1 cellular context compared by ENCODE assay signal in the genomic region with DNA sequence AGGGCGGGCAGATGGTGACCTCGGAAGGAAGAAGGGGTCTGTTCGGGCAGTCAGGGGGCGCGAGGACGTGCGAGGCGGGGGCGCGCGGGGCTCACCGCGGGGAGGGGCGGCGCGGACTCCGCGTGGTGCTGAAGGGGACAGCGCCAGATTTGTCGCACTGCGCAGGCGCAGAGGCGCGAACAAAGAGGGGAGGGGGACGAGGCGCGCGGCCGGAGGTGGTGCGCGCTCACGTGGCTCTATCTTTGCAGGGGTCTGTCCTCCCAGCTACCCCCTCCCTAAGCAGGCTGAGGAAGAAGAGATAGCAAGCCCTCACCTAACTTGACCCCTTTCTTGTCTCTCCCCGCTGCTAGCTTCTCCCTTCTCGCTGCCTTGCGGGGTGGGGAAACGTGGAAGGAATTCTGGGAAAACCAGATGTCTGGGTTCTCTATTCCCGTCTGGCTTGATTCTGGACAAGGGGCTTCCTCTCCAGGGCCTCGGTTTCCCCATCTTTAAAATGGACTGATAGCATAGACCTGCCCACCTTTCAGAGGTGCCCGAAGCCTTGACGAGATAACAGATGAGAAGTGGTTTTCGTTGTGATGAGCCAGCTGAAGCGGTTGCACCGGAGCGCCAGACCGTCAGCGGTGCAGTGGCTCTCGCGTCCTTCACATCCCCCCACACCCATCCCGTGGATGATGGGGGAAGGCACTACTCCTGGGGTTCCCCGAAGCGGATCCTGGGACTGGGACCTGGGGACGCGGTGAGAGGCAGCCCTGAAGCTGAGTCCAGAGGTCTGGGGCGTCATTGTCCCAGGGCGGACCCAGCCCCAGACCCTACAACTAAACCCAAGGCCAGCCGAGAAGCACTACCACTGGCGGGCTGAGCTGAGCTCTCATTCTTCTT.
TF ChIP-seq lines count a peak whose summit lies in the region.

No MANE protein-coding gene starts in this region.

TF ChIP-seq in HCT116, 20 proteins besides CTCF, POLR2A, EP300 and RAD21:
- TF ChIP-seq FOSL1 (IDR thresholded peaks at IDR 0.05; ENCODE audit: low read depth) (no peak), EZH2phosphoT487 (IDR thresholded peaks at IDR 0.05; ENCODE audit: borderline replicate concordance) (no peak), CEBPB (IDR thresholded peaks at IDR 0.05; ENCODE audit: low read depth) (no peak), ZFX (IDR thresholded peaks at IDR 0.05) (no peak), POLR2AphosphoS5 (IDR thresholded peaks at IDR 0.05; ENCODE audit: low read depth, low read length) (0 out of 2 replicates have a peak, but pooled peaks have one; percentile 12), EZH2 (IDR thresholded peaks at IDR 0.05) (no peak)
- TF ChIP-seq, protein P1, sequence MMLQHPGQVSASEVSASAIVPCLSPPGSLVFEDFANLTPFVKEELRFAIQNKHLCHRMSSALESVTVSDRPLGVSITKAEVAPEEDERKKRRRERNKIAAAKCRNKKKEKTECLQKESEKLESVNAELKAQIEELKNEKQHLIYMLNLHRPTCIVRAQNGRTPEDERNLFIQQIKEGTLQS (IDR thresholded peaks at IDR 0.05) = no peak
